ENCODE assay signal across 19 cellular contexts in genomic region chr6:157040191-157040590, GRCh38.
A peak's percentile ranks its signal among the peaks of the same experiment; 100 is the strongest.
DNase-seq lines count a peak whose midpoint lies in the region; ATAC-seq and TF ChIP-seq lines count a peak whose summit lies in the region.
"Had no signal": no experiment of that assay in that cellular context is flagged by ENCODE, and none has a peak within 500 bp of the region (broad histone marks: within the 10 kb centered on the region; RNA-seq: fewer than 3 reads in every experiment).

No MANE protein-coding gene starts in this region.

- H2AFZ ChIP-seq in GM23338 = no peak overlapping the region
- H2AFZ ChIP-seq: GM23248 had no signal

- H3K36me3 Mint-ChIP-seq in GM23338 (ENCODE audit: low read depth) (no peaks in the 10 kb centered on the region), endodermal cell (ENCODE audit: low read depth) (peaks cover 3% of the 10 kb centered on the region)
- peaks cover 13% of the 10 kb centered on the region for H3K36me3 Mint-ChIP-seq in stimulated activated effector memory CD8-positive, alpha-beta T cell treated with anti-CD3 and anti-CD28 coated beads, Interleukin-12 subunit alpha, Interleukin-12 subunit beta, amount 100 ng/mL, for 72 hours

- DNase-seq in G401 (ENCODE audit: low spot score) (peak; percentile 68), GM23338 (ENCODE audit: low spot score) (no peak), endodermal cell (no peak), superior temporal gyrus (ENCODE audit: extremely low spot score) (no peak)
- no peak for DNase-seq in stimulated activated effector memory CD8-positive, alpha-beta T cell treated with anti-CD3 and anti-CD28 coated beads, Interleukin-12 subunit alpha, Interleukin-12 subunit beta, amount 100 ng/mL, for 72 hours (ENCODE audit: low spot score in 2 of 2)
- no peak for DNase-seq in stimulated activated CD4-positive, alpha-beta T cell treated with anti-CD3 and anti-CD28 coated beads, Interleukin-4, amount 100 ng/mL, for 1 hour
- DNase-seq in stimulated activated naive CD8-positive, alpha-beta T cell treated with anti-CD3 and anti-CD28 coated beads, Interleukin-15, amount 100 ng/mL, for 72 hours = no peak
- DNase-seq: ACHN; BE2C; CD4-positive, CD25-positive, alpha-beta regulatory T cell; CD8-positive, alpha-beta memory T cell; COR-L47; DMS 273 treated with DMSO at 0.1 percent for 48 hours; DMS53; DND-41; EL; GM23248; HFFc6 had no signal

- H3K36me3 ChIP-seq in GM23338 (ENCODE audit: insufficient read depth) (no peaks in the 10 kb centered on the region), endodermal cell (ENCODE audit: control insufficient read depth, insufficient read depth, low read length) (peaks cover 3% of the 10 kb centered on the region)
- H3K36me3 ChIP-seq: BE2C had no signal

- H3F3A ChIP-seq in GM23338 (replicated peaks; ENCODE audit: low read depth) = no peaks in the 10 kb centered on the region

- no peaks in the 10 kb centered on the region for H3K27me3 ChIP-seq in GM23338 (ENCODE audit: insufficient read depth)
- H3K27me3 ChIP-seq in endodermal cell (ENCODE audit: control insufficient read depth, insufficient read depth, low read length, poor library complexity, severe bottlenecking) = no peaks in the 10 kb centered on the region
- H3K27me3 ChIP-seq: BE2C had no signal

- WGBS in endodermal cell (ENCODE audit: insufficient coverage in 1 of 2, insufficient read length in 1 of 2), 2 experiments = 95 to 96% methylated on average over 5 to 7 of the region's 7 CpGs

- peaks cover 16% of the 10 kb centered on the region for H3K79me2 ChIP-seq in GM23338 (replicated peaks; ENCODE audit: insufficient read depth)

- no peak for ATAC-seq in GM23338
- ATAC-seq in stimulated activated effector memory CD8-positive, alpha-beta T cell treated with anti-CD3 and anti-CD28 coated beads, Interleukin-12 subunit alpha, Interleukin-12 subunit beta, amount 100 ng/mL, for 72 hours = no peak
- ATAC-seq in stimulated activated naive CD8-positive, alpha-beta T cell treated with anti-CD3 and anti-CD28 coated beads, Interleukin-15, amount 100 ng/mL, for 72 hours = no peak
- ATAC-seq: HCT116 had no signal

- H3K4me3 ChIP-seq in GM23338 (no peak overlapping the region), endodermal cell (ENCODE audit: low read length) (no peak overlapping the region)
- H3K4me3 ChIP-seq: GM23248 had no signal

- no peaks in the 10 kb centered on the region for H3K9me3 Mint-ChIP-seq in GM23338
- H3K9me3 Mint-ChIP-seq in endodermal cell = no peaks in the 10 kb centered on the region
- no peaks in the 10 kb centered on the region for H3K9me3 Mint-ChIP-seq in stimulated activated effector memory CD8-positive, alpha-beta T cell treated with anti-CD3 and anti-CD28 coated beads, Interleukin-12 subunit alpha, Interleukin-12 subunit beta, amount 100 ng/mL, for 72 hours
- no peaks in the 10 kb centered on the region for H3K9me3 Mint-ChIP-seq in stimulated activated naive CD8-positive, alpha-beta T cell treated with anti-CD3 and anti-CD28 coated beads, Interleukin-15, amount 100 ng/mL, for 72 hours
- H3K9me3 Mint-ChIP-seq: CD4-positive, CD25-positive, alpha-beta regulatory T cell; CD8-positive, alpha-beta memory T cell; HFFc6 had no signal

- H3K27ac ChIP-seq in GM23338 (ENCODE audit: low read depth) (0 out of 2 replicates have a peak overlapping the region, but pooled peaks have one; percentile 15), endodermal cell (ENCODE audit: low read depth, low read length) (no peak overlapping the region)
- H3K27ac ChIP-seq: GM23248 had no signal

- no peak overlapping the region for H3K4me2 ChIP-seq in GM23338

- H3K4me1 ChIP-seq in GM23338 (ENCODE audit: insufficient read depth) = peaks cover 26% of the 10 kb centered on the region
- H3K4me1 ChIP-seq in endodermal cell (ENCODE audit: control insufficient read depth, insufficient read depth, low read length) = no peaks in the 10 kb centered on the region

- H4K20me1 ChIP-seq in GM23338 (replicated peaks; ENCODE audit: insufficient read depth) = no peaks in the 10 kb centered on the region

- H3K9me3 ChIP-seq in endodermal cell (ENCODE audit: control insufficient read depth, low read length) = no peaks in the 10 kb centered on the region
- H3K9me3 ChIP-seq: BE2C had no signal

- TF ChIP-seq CTCF in GM23338 (conservative IDR thresholded peaks at IDR 0.05; ENCODE audit: low read depth in 2 of 2) (no peak), endodermal cell (conservative IDR thresholded peaks at IDR 0.05) (no peak)

- H3K4me1 Mint-ChIP-seq in GM23338 = peaks cover 9% of the 10 kb centered on the region
- H3K4me1 Mint-ChIP-seq in endodermal cell = peaks cover 3% of the 10 kb centered on the region
- peaks cover 15% of the 10 kb centered on the region for H3K4me1 Mint-ChIP-seq in stimulated activated effector memory CD8-positive, alpha-beta T cell treated with anti-CD3 and anti-CD28 coated beads, Interleukin-12 subunit alpha, Interleukin-12 subunit beta, amount 100 ng/mL, for 72 hours
- H3K4me1 Mint-ChIP-seq in stimulated activated naive CD8-positive, alpha-beta T cell treated with anti-CD3 and anti-CD28 coated beads, Interleukin-15, amount 100 ng/mL, for 72 hours = peaks cover 13% of the 10 kb centered on the region

- H3K9ac ChIP-seq in endodermal cell (ENCODE audit: extremely low read depth, low read length, poor library complexity, severe bottlenecking) = no peak overlapping the region
- H3K9ac ChIP-seq: GM23248 had no signal

- H3K27ac Mint-ChIP-seq in GM23338 = no peak overlapping the region; the same call in 1 of the 2 replicates
- H3K27ac Mint-ChIP-seq in endodermal cell = peak overlapping the region; percentile 55
- peak overlapping the region; percentile 78 for H3K27ac Mint-ChIP-seq in stimulated activated effector memory CD8-positive, alpha-beta T cell treated with anti-CD3 and anti-CD28 coated beads, Interleukin-12 subunit alpha, Interleukin-12 subunit beta, amount 100 ng/mL, for 72 hours
- H3K27ac Mint-ChIP-seq in stimulated activated naive CD8-positive, alpha-beta T cell treated with anti-CD3 and anti-CD28 coated beads, Interleukin-15, amount 100 ng/mL, for 72 hours = no peak overlapping the region
- H3K27ac Mint-ChIP-seq: CD4-positive, CD25-positive, alpha-beta regulatory T cell; HFFc6 had no signal

- H3K27me3 Mint-ChIP-seq in GM23338 (ENCODE audit: insufficient read depth, low read depth, poor library complexity) = peaks cover 5% of the 10 kb centered on the region
- H3K27me3 Mint-ChIP-seq in endodermal cell (ENCODE audit: insufficient read depth) = no peaks in the 10 kb centered on the region
- no peaks in the 10 kb centered on the region for H3K27me3 Mint-ChIP-seq in stimulated activated naive CD8-positive, alpha-beta T cell treated with anti-CD3 and anti-CD28 coated beads, Interleukin-15, amount 100 ng/mL, for 72 hours
- H3K27me3 Mint-ChIP-seq: CD4-positive, CD25-positive, alpha-beta regulatory T cell; CD8-positive, alpha-beta memory T cell had no signal

- H3K9me2 ChIP-seq in GM23338 (ENCODE audit: insufficient read depth) = no peaks in the 10 kb centered on the region

- H3K4me3 Mint-ChIP-seq in GM23338 = no peak overlapping the region
- H3K4me3 Mint-ChIP-seq in endodermal cell = no peak overlapping the region
- H3K4me3 Mint-ChIP-seq in stimulated activated effector memory CD8-positive, alpha-beta T cell treated with anti-CD3 and anti-CD28 coated beads, Interleukin-12 subunit alpha, Interleukin-12 subunit beta, amount 100 ng/mL, for 72 hours = no peak overlapping the region
- no peak overlapping the region for H3K4me3 Mint-ChIP-seq in stimulated activated naive CD8-positive, alpha-beta T cell treated with anti-CD3 and anti-CD28 coated beads, Interleukin-15, amount 100 ng/mL, for 72 hours
- H3K4me3 Mint-ChIP-seq: HFFc6 had no signal

- in situ Hi-C loops in G401 (cut with HindIII; ENCODE audit: low sequenced_read_pairs) = no loop called here

TF ChIP-seq in GM23338, 12 proteins besides CTCF, POLR2A, EP300 and RAD21 (continues in another document):
- TF ChIP-seq CREB1 (CRISPR knock-in tag; IDR thresholded peaks at IDR 0.05; ENCODE audit: low read depth) = no peak
- no peak for TF ChIP-seq REST (IDR thresholded peaks at IDR 0.05; ENCODE audit: unreplicated experiment)
- no peak for TF ChIP-seq EZH2 (IDR thresholded peaks at IDR 0.05; ENCODE audit: low read depth, unreplicated experiment)
- TF ChIP-seq POLR2AphosphoS5 (IDR thresholded peaks at IDR 0.05; ENCODE audit: low read depth) = no peak
- TF ChIP-seq ETS1 (IDR thresholded peaks at IDR 0.05) = no peak
- no peak for TF ChIP-seq ZNF114 (CRISPR knock-in tag; IDR thresholded peaks at IDR 0.05)
- no peak for TF ChIP-seq ZNF331 (CRISPR knock-in tag; IDR thresholded peaks at IDR 0.05; ENCODE audit: low read depth)

Comparison
In these comparisons a context has a peak if more than half of its experiments do, and no peak if none do; other contexts are left out.
1. H3K27ac Mint-ChIP-seq: peak in endodermal cell (single experiment) and stimulated activated effector memory CD8-positive, alpha-beta T cell treated with anti-CD3 and anti-CD28 coated beads, Interleukin-12 subunit alpha, Interleukin-12 subunit beta, amount 100 ng/mL, for 72 hours (single experiment); none in GM23338 (single experiment) and stimulated activated naive CD8-positive, alpha-beta T cell treated with anti-CD3 and anti-CD28 coated beads, Interleukin-15, amount 100 ng/mL, for 72 hours (0 of 2).